Comparison of ENCODE assay signal across 8 cellular contexts in genomic region chr16:89489731-89490385, GRCh38. TPM values are rescaled to one million over a fixed set of nuclear protein-coding genes. Genes with fewer than 3 reads are reported as not detected.
A peak's percentile ranks its signal among the peaks of the same experiment; 100 is the strongest.
DNase-seq lines count a peak whose midpoint lies in the region; ATAC-seq, FAIRE-seq and TF ChIP-seq lines count a peak whose summit lies in the region.

No MANE protein-coding gene starts in this region.

- H3K4me3 Mint-ChIP-seq in astrocyte (ENCODE audit: unreplicated experiment) (peak overlapping the region; percentile 92), type B pancreatic cell (no peak overlapping the region)

- H3K27me3 ChIP-seq in astrocyte (ENCODE audit: insufficient read depth, low read length), result no peaks in the 10 kb centered on the region
- H3K27me3 ChIP-seq in foreskin keratinocyte, result no peaks in the 10 kb centered on the region

- FAIRE-seq in astrocyte (lab: Jason Lieb, UNC), result no peak

- TF ChIP-seq POLR2A in lower leg skin (IDR thresholded peaks at IDR 0.05), result no peak

- H3K27ac ChIP-seq in astrocyte (ENCODE audit: low read depth, low read length) (peak overlapping the region; percentile 71), foreskin keratinocyte (no peak overlapping the region)

- no peaks in the 10 kb centered on the region for H3K9me3 Mint-ChIP-seq in activated naive CD4-positive, alpha-beta T cell treated with anti-CD3 and anti-CD28 coated beads, Interleukin-2, amount 50 U/mL, for 72 hours
- no peaks in the 10 kb centered on the region for H3K9me3 Mint-ChIP-seq in astrocyte (ENCODE audit: unreplicated experiment)
- no peaks in the 10 kb centered on the region for H3K9me3 Mint-ChIP-seq in type B pancreatic cell

- peaks cover 38% of the 10 kb centered on the region for H3K4me1 Mint-ChIP-seq in astrocyte (ENCODE audit: low read depth, unreplicated experiment)
- H3K4me1 Mint-ChIP-seq in type B pancreatic cell (ENCODE audit: unreplicated experiment), result peaks cover 52% of the 10 kb centered on the region

- peak; percentile 19 to 61 for DNase-seq in activated naive CD4-positive, alpha-beta T cell treated with anti-CD3 and anti-CD28 coated beads, Interleukin-2, amount 50 U/mL, for 72 hours (ENCODE audit: low spot score in 2 of 2)
- no peak for DNase-seq in activated naive CD4-positive, alpha-beta T cell treated with anti-CD3 and anti-CD28 coated beads, Interleukin-2, amount 50 U/mL, for 16 hours
- DNase-seq in astrocyte (ENCODE audit: low read depth), result no peak
- no peak for DNase-seq in lower leg skin (ENCODE audit: low spot score in 2 of 2)
- DNase-seq in type B pancreatic cell (ENCODE audit: extremely low spot score, unreplicated experiment), result no peak
- DNase-seq in foreskin keratinocyte, result no peak
- DNase-seq in NCI-H2081 (lab: John Stamatoyannopoulos, UW), result no peak

- H3K36me3 ChIP-seq in astrocyte (ENCODE audit: insufficient read depth, low read length), result no peaks in the 10 kb centered on the region

- H3K4me3 ChIP-seq in astrocyte (ENCODE audit: insufficient read depth, low read depth, low read length) (peak overlapping the region; percentile 50), lower leg skin (ENCODE audit: low read depth, poor library complexity, severe bottlenecking) (peak overlapping the region; percentile 69)

- no peaks in the 10 kb centered on the region for H3K9me3 ChIP-seq in astrocyte (ENCODE audit: insufficient read depth, low read depth, low read length)

- H3K36me3 Mint-ChIP-seq in activated naive CD4-positive, alpha-beta T cell treated with anti-CD3 and anti-CD28 coated beads, Interleukin-2, amount 50 U/mL, for 72 hours, result peaks cover 10 to 29% of the 10 kb centered on the region in 2 donors
- H3K36me3 Mint-ChIP-seq in astrocyte (ENCODE audit: low read depth, unreplicated experiment), result peaks cover 8% of the 10 kb centered on the region
- H3K36me3 Mint-ChIP-seq in type B pancreatic cell, result peaks cover 9% of the 10 kb centered on the region

- H3K27me3 Mint-ChIP-seq in astrocyte (ENCODE audit: low read depth, unreplicated experiment) (no peaks in the 10 kb centered on the region), type B pancreatic cell (no peaks in the 10 kb centered on the region)

- peak overlapping the region; percentile 86 for H3K9ac ChIP-seq in astrocyte (ENCODE audit: low read length)

- TF ChIP-seq CTCF in astrocyte (IDR thresholded peaks at IDR 0.05; ENCODE audit: insufficient read depth, low read depth, low read length), result no peak
- no peak for TF ChIP-seq CTCF in lower leg skin (IDR thresholded peaks at IDR 0.05)
- TF ChIP-seq CTCF in type B pancreatic cell (conservative IDR thresholded peaks at IDR 0.05), result no peak
- TF ChIP-seq CTCF in foreskin keratinocyte (conservative IDR thresholded peaks at IDR 0.05), result no peak

- WGBS in lower leg skin, 2 donors, result 0% methylated on average over 2 of the region's 94 CpGs; no CpG with 5 or more reads in 1 of the 2 donors

- no peak for ATAC-seq in activated naive CD4-positive, alpha-beta T cell treated with anti-CD3 and anti-CD28 coated beads, Interleukin-2, amount 50 U/mL, for 72 hours
- ATAC-seq in foreskin keratinocyte (no peak), GM18511 (IDR thresholded peaks at IDR 0.05; ENCODE audit: unreplicated experiment) (no peak)

- H2AFZ ChIP-seq in astrocyte (ENCODE audit: low read depth, low read length), result no peak overlapping the region

- peak overlapping the region in 1 of 2 donors; percentile 90 for H3K27ac Mint-ChIP-seq in activated naive CD4-positive, alpha-beta T cell treated with anti-CD3 and anti-CD28 coated beads, Interleukin-2, amount 50 U/mL, for 72 hours
- no peak overlapping the region for H3K27ac Mint-ChIP-seq in astrocyte (ENCODE audit: unreplicated experiment)
- H3K27ac Mint-ChIP-seq in type B pancreatic cell, result peak overlapping the region; percentile 96

- H4K20me1 ChIP-seq in astrocyte (ENCODE audit: insufficient read depth, low read length), result peaks cover 60% of the 10 kb centered on the region

- intact Hi-C loops in lower leg skin (cut with DNase I; ENCODE audit: low total_unique reads), result no loop called here

- H3K79me2 ChIP-seq in astrocyte (ENCODE audit: insufficient read depth, low read length), result peaks cover 68% of the 10 kb centered on the region

- H3K4me2 ChIP-seq in astrocyte (ENCODE audit: low read length), result peak overlapping the region; percentile 96

- H3K4me1 ChIP-seq in astrocyte (ENCODE audit: insufficient read depth, low read length), result peaks cover 38% of the 10 kb centered on the region
- peaks cover 11% of the 10 kb centered on the region for H3K4me1 ChIP-seq in foreskin keratinocyte

RNA-seq across cellular contexts. Expression of gene ANKRD11, which starts 0.5 kb away (rescaled TPM):
- 100 to 1,000 TPM; 130 to 165 TPM for total RNA-seq in activated naive CD4-positive, alpha-beta T cell treated with anti-CD3 and anti-CD28 coated beads, Interleukin-2, amount 50 U/mL, for 72 hours
- total RNA-seq in astrocyte (213 TPM in 2 replicates), lower leg skin (100 to 1,000 TPM in 2 of 4 donors, 10 to 100 TPM in 2; 75.6 to 183 (median 108) TPM), type B pancreatic cell (ENCODE audit: low replicate concordance) (153 and 155 TPM in 2 replicates), foreskin keratinocyte (67.0 and 73.2 TPM in 2 replicates)
- 45.8 and 54.3 TPM in 2 replicates for polyA plus RNA-seq in foreskin keratinocyte

RNA-seq across cellular contexts. Expression of gene SPG7, which starts 18.3 kb away (rescaled TPM):
- total RNA-seq in activated naive CD4-positive, alpha-beta T cell treated with anti-CD3 and anti-CD28 coated beads, Interleukin-2, amount 50 U/mL, for 72 hours, result 100 to 1,000 TPM in 1 of 2 donors, 10 to 100 TPM in 1; 97.7 to 114 TPM
- 86.5 and 96.1 TPM in 2 replicates for total RNA-seq in astrocyte
- 100 to 1,000 TPM in 1 of 4 donors, 10 to 100 TPM in 3; 79.0 to 156 (median 92.3) TPM for total RNA-seq in lower leg skin
- 120 and 129 TPM in 2 replicates for total RNA-seq in type B pancreatic cell (ENCODE audit: low replicate concordance)
- 66.2 and 70.7 TPM in 2 replicates for total RNA-seq in foreskin keratinocyte
- polyA plus RNA-seq in foreskin keratinocyte, result 52.7 and 53.6 TPM in 2 replicates

Comparison
In these comparisons a context has a peak if more than half of its experiments do, and no peak if none do; other contexts are left out.
1. DNase-seq: peak in activated naive CD4-positive, alpha-beta T cell treated with anti-CD3 and anti-CD28 coated beads, Interleukin-2, amount 50 U/mL, for 72 hours (2 of 2); none in activated naive CD4-positive, alpha-beta T cell treated with anti-CD3 and anti-CD28 coated beads, Interleukin-2, amount 50 U/mL, for 16 hours (single experiment), astrocyte (single experiment), lower leg skin (0 of 2), type B pancreatic cell (single experiment), foreskin keratinocyte (0 of 2) and NCI-H2081 (0 of 2).